Comparison of ENCODE assay signal across 1 cellular context in the genomic region with DNA sequence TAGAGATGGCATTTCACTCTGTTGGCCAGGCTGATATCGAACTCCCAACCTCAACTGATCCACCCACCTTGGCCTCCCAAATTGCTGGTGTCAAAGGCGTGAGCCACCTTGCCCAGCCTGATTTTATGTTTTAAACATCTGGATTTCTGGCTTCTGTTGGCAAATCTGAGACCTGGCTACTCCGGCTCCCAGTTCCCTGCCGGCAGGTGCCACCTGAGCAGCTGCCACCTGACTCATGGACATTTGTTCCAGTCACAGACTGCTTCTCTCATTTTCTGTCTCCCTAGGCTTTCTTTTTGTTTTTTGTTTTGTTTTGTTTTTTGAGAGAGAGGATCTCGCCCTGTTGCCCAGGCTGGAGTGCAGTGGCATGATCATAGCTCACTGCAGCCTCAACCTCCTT.
TF ChIP-seq lines count a peak whose summit lies in the region.

No MANE protein-coding gene starts in this region.

TF ChIP-seq in GM12878, 131 proteins besides CTCF, POLR2A, EP300 and RAD21:
- TF ChIP-seq, protein P1, sequence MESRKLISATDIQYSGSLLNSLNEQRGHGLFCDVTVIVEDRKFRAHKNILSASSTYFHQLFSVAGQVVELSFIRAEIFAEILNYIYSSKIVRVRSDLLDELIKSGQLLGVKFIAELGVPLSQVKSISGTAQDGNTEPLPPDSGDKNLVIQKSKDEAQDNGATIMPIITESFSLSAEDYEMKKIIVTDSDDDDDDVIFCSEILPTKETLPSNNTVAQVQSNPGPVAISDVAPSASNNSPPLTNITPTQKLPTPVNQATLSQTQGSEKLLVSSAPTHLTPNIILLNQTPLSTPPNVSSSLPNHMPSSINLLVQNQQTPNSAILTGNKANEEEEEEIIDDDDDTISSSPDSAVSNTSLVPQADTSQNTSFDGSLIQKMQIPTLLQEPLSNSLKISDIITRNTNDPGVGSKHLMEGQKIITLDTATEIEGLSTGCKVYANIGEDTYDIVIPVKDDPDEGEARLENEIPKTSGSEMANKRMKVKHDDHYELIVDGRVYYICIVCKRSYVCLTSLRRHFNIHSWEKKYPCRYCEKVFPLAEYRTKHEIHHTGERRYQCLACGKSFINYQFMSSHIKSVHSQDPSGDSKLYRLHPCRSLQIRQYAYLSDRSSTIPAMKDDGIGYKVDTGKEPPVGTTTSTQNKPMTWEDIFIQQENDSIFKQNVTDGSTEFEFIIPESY (IDR thresholded peaks at IDR 0.05), result no peak
- TF ChIP-seq POLR2AphosphoS5 (IDR thresholded peaks at IDR 0.05; ENCODE audit: low read length), result 0 out of 2 replicates have a peak, but pooled peaks have one; percentile 13
TF ChIP-seq in GM12878: peak in this region for 1.
